8 cellular contexts compared by ENCODE assay signal in the genomic region with DNA sequence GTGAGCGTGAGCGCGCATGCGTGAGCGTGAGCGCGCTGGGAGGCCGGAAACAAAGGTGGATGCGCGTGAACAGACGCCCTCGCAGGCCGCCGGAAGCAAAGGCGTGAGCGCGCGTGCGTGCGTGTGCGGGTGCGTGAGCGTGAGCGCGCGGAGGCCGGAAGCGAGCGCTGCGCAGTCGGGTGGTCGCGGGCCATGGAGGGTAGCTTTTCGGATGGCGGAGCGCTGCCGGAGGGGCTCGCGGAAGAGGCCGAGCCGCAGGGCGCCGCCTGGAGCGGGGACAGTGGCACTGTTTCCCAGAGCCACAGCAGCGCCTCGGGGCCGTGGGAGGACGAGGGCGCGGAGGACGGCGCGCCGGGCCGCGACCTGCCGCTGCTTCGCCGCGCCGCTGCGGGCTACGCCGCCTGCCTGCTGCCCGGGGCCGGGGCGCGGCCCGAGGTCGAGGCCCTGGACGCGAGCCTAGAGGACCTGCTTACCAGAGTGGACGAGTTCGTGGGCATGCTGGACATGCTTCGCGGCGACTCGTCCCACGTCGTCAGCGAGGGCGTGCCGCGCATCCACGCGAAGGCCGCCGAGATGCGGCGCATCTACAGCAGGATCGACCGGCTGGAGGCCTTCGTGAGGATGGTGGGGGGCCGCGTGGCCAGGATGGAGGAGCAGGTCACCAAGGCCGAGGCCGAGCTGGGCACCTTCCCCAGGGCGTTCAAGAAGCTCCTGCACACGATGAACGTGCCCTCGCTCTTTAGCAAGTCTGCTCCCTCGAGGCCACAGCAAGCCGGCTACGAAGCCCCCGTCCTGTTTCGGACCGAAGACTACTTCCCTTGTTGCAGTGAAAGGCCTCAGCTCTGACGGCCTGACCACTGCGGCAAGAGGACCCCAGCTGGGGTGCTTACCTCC. TPM values are rescaled to one million over a fixed set of nuclear protein-coding genes. Genes with fewer than 3 reads are reported as not detected.
DNase-seq lines count a peak whose midpoint lies in the region; ATAC-seq and TF ChIP-seq lines count a peak whose summit lies in the region.

A gene with protein sequence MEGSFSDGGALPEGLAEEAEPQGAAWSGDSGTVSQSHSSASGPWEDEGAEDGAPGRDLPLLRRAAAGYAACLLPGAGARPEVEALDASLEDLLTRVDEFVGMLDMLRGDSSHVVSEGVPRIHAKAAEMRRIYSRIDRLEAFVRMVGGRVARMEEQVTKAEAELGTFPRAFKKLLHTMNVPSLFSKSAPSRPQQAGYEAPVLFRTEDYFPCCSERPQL (plus strand): TSS at position 157 of the 894 bp plus-strand sequence. CDS start 36 bp downstream, at position 193.

- ATAC-seq in GM18907 (IDR thresholded peaks at IDR 0.05; ENCODE audit: unreplicated experiment), result peak; percentile 80
- peak; percentile 68 for ATAC-seq in HG03139 (IDR thresholded peaks at IDR 0.05; ENCODE audit: unreplicated experiment)

- H3K36me3 ChIP-seq in kidney epithelial cell (ENCODE audit: control insufficient read depth, insufficient read depth, low read length), result no peaks in the 10 kb centered on the region

- no peaks in the 10 kb centered on the region for H3K27me3 ChIP-seq in kidney epithelial cell (ENCODE audit: control insufficient read depth, insufficient read depth, low read length)

- DNase-seq in AG08396 (ENCODE audit: low spot score), result peak; percentile 97
- peak; percentile 82 for DNase-seq in NCI-H226
- DNase-seq in activated CD4-positive, CD25-positive, alpha-beta regulatory T cell treated with anti-CD3 and anti-CD28 coated beads, Interleukin-2, amount 50 U/mL, for 72 hours, result peak; percentile 89
- peak; percentile 87 for DNase-seq in cerebellar cortex (ENCODE audit: low spot score)
- peak; percentile 61 for DNase-seq in kidney epithelial cell (ENCODE audit: low read depth)
- peak; percentile 90 for DNase-seq in stimulated activated CD4-positive, alpha-beta T cell treated with anti-CD3 and anti-CD28 coated beads, Interleukin-15, amount 100 ng/mL, for 24 hours

- peak within 1 kb of the TSS; percentile 76 for H3K4me3 ChIP-seq in kidney epithelial cell (ENCODE audit: low read depth, low read length)

- no peak for TF ChIP-seq CTCF in kidney epithelial cell (IDR thresholded peaks at IDR 0.05; ENCODE audit: insufficient read depth, low read length, poor library complexity, severe bottlenecking)

RNA-seq across cellular contexts. Expression of the gene that starts here (rescaled TPM):
- total RNA-seq in kidney epithelial cell, result 21.4 and 23.3 TPM in 2 replicates

Comparison
In these comparisons a context has a peak if more than half of its experiments do, and no peak if none do; other contexts are left out.
1. Peak in every context shown above with its lines: DNase-seq, ATAC-seq and H3K4me3 ChIP-seq.